ENCODE assay signal across 32 cellular contexts in genomic region chr19:4962085-4962619, GRCh38. TPM values are rescaled to one million over a fixed set of nuclear protein-coding genes. Genes with fewer than 3 reads are reported as not detected.
"Had no signal": no experiment of that assay in that cellular context is flagged by ENCODE, and none has a peak within 500 bp of the region (broad histone marks: within the 10 kb centered on the region; RNA-seq: fewer than 3 reads in every experiment).

No MANE protein-coding gene starts in this region.

- DNase-seq: colonic mucosa; effector CD8-positive, alpha-beta T cell; endodermal cell; foreskin fibroblast; glutamatergic neuron; hypothalamus; immature natural killer cell; mesendoderm; midbrain; naive thymus-derived CD8-positive, alpha-beta T cell; sigmoid colon; stimulated activated CD4-positive, alpha-beta T cell treated with anti-CD3 and anti-CD28 coated beads, Interleukin-2, amount 100 ng/mL, for 24 hours; stimulated activated CD4-positive, alpha-beta T cell treated with anti-CD3 and anti-CD28 coated beads, Interleukin-4, amount 100 ng/mL, for 24 hours; stimulated activated naive CD4-positive, alpha-beta T cell treated with Interleukin-2 at 50 U/mL for 16 hours; stomach; thyroid gland; trophoblast cell had no signal

- FAIRE-seq: keratinocyte had no signal

- H3K9me3 ChIP-seq: colonic mucosa, gastroesophageal sphincter, prostate gland, right atrium auricular region, sigmoid colon, stomach, thyroid gland, vagina had no signal

- H3K27me3 ChIP-seq: colonic mucosa, gastroesophageal sphincter, right atrium auricular region, sigmoid colon, stomach, thyroid gland, vagina had no signal

- H3K4me1 ChIP-seq: colonic mucosa, gastroesophageal sphincter, prostate gland, right atrium auricular region, sigmoid colon, stomach, vagina had no signal

- ATAC-seq: esophagus mucosa; gastroesophageal sphincter; left lobe of liver; naive thymus-derived CD8-positive, alpha-beta T cell; stimulated activated effector memory CD8-positive, alpha-beta T cell treated with anti-CD3 and anti-CD28 coated beads, Interleukin-12 subunit alpha, Interleukin-12 subunit beta, amount 100 ng/mL, for 72 hours had no signal

- H3K27ac ChIP-seq: colonic mucosa, epithelial cell of prostate, gastroesophageal sphincter, prostate gland, right atrium auricular region, sigmoid colon, stomach, thyroid gland, vagina had no signal

- H3K36me3 ChIP-seq: colonic mucosa, gastroesophageal sphincter, prostate gland, right atrium auricular region, sigmoid colon, thyroid gland, vagina had no signal

- H3K4me3 ChIP-seq: colonic mucosa, gastroesophageal sphincter, prostate gland, right atrium auricular region, sigmoid colon, stomach, thyroid gland, vagina had no signal

RNA-seq across cellular contexts. Expression of gene ARRDC5, which starts 59.5 kb away (rescaled TPM):
- total RNA-seq: chondrocyte, endodermal cell, esophagus mucosa, left lobe of liver, lung microvascular endothelial cell, myocyte, neural crest cell, osteocyte, right atrium auricular region, temporal lobe, thyroid gland had no signal
- polyA plus RNA-seq: keratinocyte had no signal
